Comparison of ENCODE assay signal across 16 cellular contexts in the genomic region with DNA sequence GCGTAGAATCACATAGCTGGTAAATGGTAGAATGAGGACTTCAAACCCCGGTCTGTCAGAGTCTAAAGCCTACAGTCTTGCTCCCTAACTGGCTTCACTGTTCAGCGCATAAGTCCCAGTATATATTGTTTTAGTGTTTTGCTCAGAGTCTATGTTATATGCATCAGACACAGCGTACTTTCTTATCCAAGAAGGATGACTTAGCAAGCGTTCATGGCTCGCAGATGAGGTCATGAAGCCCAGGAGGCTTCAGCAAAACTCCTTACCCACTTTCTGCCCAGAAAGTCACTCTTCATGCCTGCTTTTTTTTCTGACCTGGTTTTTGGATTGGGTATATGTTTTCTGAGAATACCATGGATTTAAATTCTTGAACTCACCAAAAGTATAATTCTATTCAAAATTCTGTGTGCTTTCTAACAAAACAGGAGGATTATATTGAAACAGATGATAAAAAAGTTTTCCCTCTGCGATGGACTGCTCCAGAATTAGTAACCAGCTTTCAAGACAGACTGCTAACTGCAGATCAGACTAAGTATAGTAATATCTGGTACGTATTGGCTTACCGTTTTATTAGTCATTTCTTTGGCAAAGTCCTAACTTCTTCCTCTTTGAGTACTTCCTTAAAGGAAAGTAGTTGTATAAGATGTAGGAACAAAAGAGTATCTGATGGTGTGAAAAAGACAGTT. TPM values are rescaled to one million over a fixed set of nuclear protein-coding genes. Genes with fewer than 3 reads are reported as not detected.
A peak's percentile ranks its signal among the peaks of the same experiment; 100 is the strongest.
DNase-seq lines count a peak whose midpoint lies in the region; FAIRE-seq and TF ChIP-seq lines count a peak whose summit lies in the region.
"Had no signal": no experiment of that assay in that cellular context is flagged by ENCODE, and none has a peak within 500 bp of the region (broad histone marks: within the 10 kb centered on the region; RNA-seq: fewer than 3 reads in every experiment).

No MANE protein-coding gene starts in this region.

- intact Hi-C loops in dorsolateral prefrontal cortex (cut with DNase I) = no loop called here

- no peaks in the 10 kb centered on the region for H3K27me3 ChIP-seq in ACC112 (ENCODE audit: insufficient read depth, low read length)
- no peaks in the 10 kb centered on the region for H3K27me3 ChIP-seq in bronchial epithelial cell (ENCODE audit: control insufficient read depth, insufficient read depth, low read length)
- H3K27me3 ChIP-seq in dorsolateral prefrontal cortex = no peaks in the 10 kb centered on the region
- H3K27me3 ChIP-seq: ovary had no signal

- peak overlapping the region; percentile 54 for H3K4me3 ChIP-seq in ACC112 (ENCODE audit: low read depth, low read length)
- no peak overlapping the region for H3K4me3 ChIP-seq in bronchial epithelial cell (ENCODE audit: low read depth, low read length)
- no peak overlapping the region for H3K4me3 ChIP-seq in dorsolateral prefrontal cortex
- H3K4me3 ChIP-seq: ovary had no signal

- H3K36me3 Mint-ChIP-seq in neural crest cell (ENCODE audit: low read depth) = peaks cover 27% of the 10 kb centered on the region

- no peaks in the 10 kb centered on the region for H3K79me2 ChIP-seq in ACC112 (ENCODE audit: control insufficient read depth, insufficient read depth, low read length, unreplicated experiment)

- DNase-seq in NOMO-1 treated with DMSO at 0.1 percent for 48 hours (lab: John Stamatoyannopoulos, UW; ENCODE audit: unreplicated experiment) (peak; percentile 98), bronchial epithelial cell (ENCODE audit: low read depth) (peak; percentile 67), neural crest cell (ENCODE audit: low read depth, low spot score) (no peak), NAMALWA (ENCODE audit: low spot score) (no peak), dorsolateral prefrontal cortex (no peak), T1000 (lab: John Stamatoyannopoulos, UW) (no peak), GM19238 (ENCODE audit: insufficient read length, low spot score) (no peak)
- DNase-seq: ACHN, GF-D8, left ventricle myocardium superior, NCI-H1048, NCI-H69, ovary, SW 1271, trophoblast cell had no signal

- no peak for TF ChIP-seq CTCF in bronchial epithelial cell (IDR thresholded peaks at IDR 0.05; ENCODE audit: insufficient read depth, low read length, severe bottlenecking)
- TF ChIP-seq CTCF in neural crest cell (conservative IDR thresholded peaks at IDR 0.05) = no peak
- no peak for TF ChIP-seq CTCF in dorsolateral prefrontal cortex (IDR thresholded peaks at IDR 0.05 in 54 of 56, conservative IDR thresholded peaks at IDR 0.05 in 2 of 56; ENCODE audit: low read depth in 1 of 56, partially characterized antibody in 56 of 56)

- H3K9me3 Mint-ChIP-seq in neural crest cell = no peaks in the 10 kb centered on the region

- H3K27me3 Mint-ChIP-seq in neural crest cell (ENCODE audit: low read depth) = no peaks in the 10 kb centered on the region

- H2AFZ ChIP-seq in ACC112 (ENCODE audit: low read length, unreplicated experiment) = peak overlapping the region; percentile 30

- H3K27ac Mint-ChIP-seq in neural crest cell (ENCODE audit: unreplicated experiment) = peak overlapping the region; percentile 84

- no peaks in the 10 kb centered on the region for H3K4me1 Mint-ChIP-seq in neural crest cell

- no peak overlapping the region for H3K4me3 Mint-ChIP-seq in neural crest cell

- FAIRE-seq in bronchial epithelial cell (lab: Jason Lieb, UNC) = no peak

- H3K36me3 ChIP-seq in ACC112 (ENCODE audit: insufficient read depth, low read length) (peaks cover 8% of the 10 kb centered on the region; the same call in 1 of the 2 replicates), bronchial epithelial cell (ENCODE audit: control insufficient read depth, insufficient read depth, low read length) (peaks cover 7% of the 10 kb centered on the region)
- H3K36me3 ChIP-seq: ovary had no signal

- H3K27ac ChIP-seq in ACC112 (ENCODE audit: low read depth, low read length) (peak overlapping the region; percentile 90), dorsolateral prefrontal cortex (peak overlapping the region in 6 of 59 donors; percentile 3 to 30 (median 20))
- H3K27ac ChIP-seq: ovary had no signal

- peaks cover 12% of the 10 kb centered on the region for H3K4me1 ChIP-seq in ACC112 (ENCODE audit: control insufficient read depth, insufficient read depth, low read length, unreplicated experiment)

RNA-seq across cellular contexts. Expression of a gene that starts 24.6 kb away (rescaled TPM):
- total RNA-seq in bronchial epithelial cell (2.3 and 3.2 TPM in 2 replicates), neural crest cell (not detected in 2 replicates), dorsolateral prefrontal cortex (1 to 10 TPM in 72 of 120 experiments, under 1 TPM in 17, not detected in 31; 0.56 to 3.3 (median 1.4) TPM)
- total RNA-seq: left ventricle myocardium superior had no signal

Comparison
In these comparisons a context has a peak if more than half of its experiments do, and no peak if none do; other contexts are left out.
1. DNase-seq: peak in NOMO-1 treated with DMSO at 0.1 percent for 48 hours (single experiment) and bronchial epithelial cell (single experiment); none in neural crest cell (single experiment), NAMALWA (single experiment), dorsolateral prefrontal cortex (0 of 10), T1000 (single experiment) and GM19238 (single experiment).